ENCODE assay signal across 8 cellular contexts in genomic region chr2:52934354-52934898, GRCh38.
DNase-seq lines count a peak whose midpoint lies in the region; ATAC-seq, FAIRE-seq and TF ChIP-seq lines count a peak whose summit lies in the region.

No MANE protein-coding gene starts in this region.

- ATAC-seq in GM19397 (IDR thresholded peaks at IDR 0.05; ENCODE audit: unreplicated experiment) = peak; percentile 55
- ATAC-seq in HG03196 (IDR thresholded peaks at IDR 0.05; ENCODE audit: unreplicated experiment) = peak; percentile 81

- peak; percentile 10 for FAIRE-seq in small intestine (lab: Jason Lieb, UNC)

- H3K4me1 ChIP-seq in small intestine (ENCODE audit: control insufficient read depth in 2 of 2, insufficient read depth in 1 of 2, low read depth in 1 of 2, low read length in 1 of 2) = no peaks in the 10 kb centered on the region

- H3K27me3 ChIP-seq in small intestine (ENCODE audit: control insufficient read depth in 2 of 2, insufficient read depth in 2 of 2, low read length in 2 of 2) = no peaks in the 10 kb centered on the region

- no peaks in the 10 kb centered on the region for H3K9me3 ChIP-seq in small intestine (ENCODE audit: control insufficient read depth, low read depth)

- TF ChIP-seq CTCF in astrocyte of the spinal cord (IDR thresholded peaks at IDR 0.05; ENCODE audit: low read depth, low read length) = no peak

- no peak overlapping the region for H3K27ac ChIP-seq in small intestine (ENCODE audit: low read depth in 1 of 2, low read length in 1 of 2)

- WGBS in small intestine, 3 donors = 22 to 45% (median 34%) methylated on average over 3 of the region's 3 CpGs

- no peaks in the 10 kb centered on the region for H3K36me3 ChIP-seq in small intestine (ENCODE audit: control insufficient read depth in 2 of 2, insufficient read depth in 2 of 2, low read length in 2 of 2)

- in situ Hi-C loops in astrocyte of the spinal cord (cut with HindIII; ENCODE audit: low sequenced_read_pairs) = no loop called here

- H3K4me3 ChIP-seq in astrocyte of the spinal cord (ENCODE audit: low read depth, low read length) = no peak overlapping the region
- no peak overlapping the region for H3K4me3 ChIP-seq in small intestine (ENCODE audit: low read depth in 1 of 2, low read length in 2 of 2)

- DNase-seq in astrocyte of the spinal cord (ENCODE audit: low read depth, low spot score) (peak; percentile 94), small intestine (no peak), AG08395 (ENCODE audit: low spot score) (no peak), NCI-H226 (no peak)
- no peak for DNase-seq in effector CD8-positive, alpha-beta T cell (lab: John Stamatoyannopoulos, UW)
- DNase-seq in activated CD4-positive, alpha-beta T cell treated with anti-CD3 and anti-CD28 coated beads for 48 hours = no peak
